In genomic region chr6:155248021-155249001, GRCh38 we compare ENCODE assay signal across 8 cellular contexts. TPM values are rescaled to one million over a fixed set of nuclear protein-coding genes. Genes with fewer than 3 reads are reported as not detected.
A peak's percentile ranks its signal among the peaks of the same experiment; 100 is the strongest.
DNase-seq lines count a peak whose midpoint lies in the region; ATAC-seq, FAIRE-seq and TF ChIP-seq lines count a peak whose summit lies in the region.

No MANE protein-coding gene starts in this region.

- peak; percentile 21 to 50 for DNase-seq in A549 (ENCODE audit: low read depth in 1 of 2, low spot score in 1 of 2)
- peak; percentile 69 for DNase-seq in GM12864 (ENCODE audit: low read depth)
- DNase-seq in HT-29 (ENCODE audit: low spot score) = peak; percentile 66
- peak; percentile 25 for DNase-seq in activated CD8-positive, alpha-beta T cell treated with anti-CD3 and anti-CD28 coated beads, Interleukin-2, amount 10 ng/mL, durations not matched to agents 7 days and 5 days
- peak; percentile 48 for DNase-seq in glutamatergic neuron
- peak; percentile 53 to 95 (median 66) for DNase-seq in posterior cingulate gyrus

- H3K4me3 ChIP-seq in A549 = no peak overlapping the region
- no peak overlapping the region for H3K4me3 ChIP-seq in GM12864 (ENCODE audit: low read depth, low read length)

- POLR2A ChIA-PET in A549 (lab: Yijun Ruan, JAX) = interaction anchor here (1.5 kb wide), 1 partner anchor 71 kb away, joined by 4 read pairs; no protein-coding TSS in a partner anchor
- POLR2A ChIA-PET in activated CD8-positive, alpha-beta T cell treated with anti-CD3 and anti-CD28 coated beads, Interleukin-2, amount 10 ng/mL, durations not matched to agents 7 days and 5 days (lab: Charles Lee) = no interaction called here

- H3K27ac Mint-ChIP-seq in activated CD8-positive, alpha-beta T cell treated with anti-CD3 and anti-CD28 coated beads, Interleukin-2, amount 10 ng/mL, durations not matched to agents 7 days and 5 days = no peak overlapping the region
- H3K27ac Mint-ChIP-seq in glutamatergic neuron (ENCODE audit: unreplicated experiment) = no peak overlapping the region

- peak overlapping the region; percentile 29 to 80; a peak in 3 of 6 replicates for H3K27ac ChIP-seq in A549

- peaks cover 15% of the 10 kb centered on the region for H3K4me1 ChIP-seq in A549

- no peaks in the 10 kb centered on the region for H3K4me1 Mint-ChIP-seq in activated CD8-positive, alpha-beta T cell treated with anti-CD3 and anti-CD28 coated beads, Interleukin-2, amount 10 ng/mL, durations not matched to agents 7 days and 5 days (ENCODE audit: low read depth)
- no peaks in the 10 kb centered on the region for H3K4me1 Mint-ChIP-seq in glutamatergic neuron (ENCODE audit: low read depth, unreplicated experiment)

- H3K36me3 Mint-ChIP-seq in activated CD8-positive, alpha-beta T cell treated with anti-CD3 and anti-CD28 coated beads, Interleukin-2, amount 10 ng/mL, durations not matched to agents 7 days and 5 days (ENCODE audit: low read depth) = peaks cover 15% of the 10 kb centered on the region
- no peaks in the 10 kb centered on the region for H3K36me3 Mint-ChIP-seq in glutamatergic neuron (ENCODE audit: unreplicated experiment)

- WGBS in A549 (ENCODE audit: missing lambda C conversion rate) = 73% methylated on average over 19 of the region's 30 CpGs

- FAIRE-seq in A549 (lab: Jason Lieb, UNC) = no peak

- H3K9me3 Mint-ChIP-seq in activated CD8-positive, alpha-beta T cell treated with anti-CD3 and anti-CD28 coated beads, Interleukin-2, amount 10 ng/mL, durations not matched to agents 7 days and 5 days (ENCODE audit: insufficient read depth) = no peaks in the 10 kb centered on the region
- peaks cover 2% of the 10 kb centered on the region for H3K9me3 Mint-ChIP-seq in glutamatergic neuron (ENCODE audit: unreplicated experiment)

- intact Hi-C loops in posterior cingulate gyrus (cut with DNase I) = loop anchor here (1.0 to 10.0 kb wide), 3 partner anchors 72 to 374 kb away; no protein-coding TSS in a partner anchor

- CTCF ChIA-PET in A549 (lab: Yijun Ruan, JAX) = interaction anchor here (0.6 to 3.5 kb wide), 18 partner anchors 9 to 1560 kb away, joined by 3 to 36 read pairs (median 4); partner anchors contain the start of gene CLDN20
- CTCF ChIA-PET in activated CD8-positive, alpha-beta T cell treated with anti-CD3 and anti-CD28 coated beads, Interleukin-2, amount 10 ng/mL, durations not matched to agents 7 days and 5 days (lab: Charles Lee) = interaction anchor here (0.8 to 3.0 kb wide), 7 partner anchors 19 to 573 kb away, joined by 3 to 20 read pairs (median 4); no protein-coding TSS in a partner anchor

- H3K9me3 ChIP-seq in A549 = no peaks in the 10 kb centered on the region

- TF ChIP-seq EP300 in A549 (IDR thresholded peaks at IDR 0.05) = no peak

- H3K27me3 Mint-ChIP-seq in activated CD8-positive, alpha-beta T cell treated with anti-CD3 and anti-CD28 coated beads, Interleukin-2, amount 10 ng/mL, durations not matched to agents 7 days and 5 days (ENCODE audit: low read depth) = no peaks in the 10 kb centered on the region
- H3K27me3 Mint-ChIP-seq in glutamatergic neuron (ENCODE audit: unreplicated experiment) = peaks cover 2% of the 10 kb centered on the region

- TF ChIP-seq RAD21 in A549 (conservative IDR thresholded peaks at IDR 0.05 in 1 of 2, IDR thresholded peaks at IDR 0.05 in 1 of 2) = peak; percentile 64 to 71

- peak overlapping the region; percentile 47; the same call in 2 of the 3 replicates for H3K4me2 ChIP-seq in A549

- peak; percentile 49 to 81; a peak in 3 of 6 replicates for ATAC-seq in A549
- no peak for ATAC-seq in activated CD8-positive, alpha-beta T cell treated with anti-CD3 and anti-CD28 coated beads, Interleukin-2, amount 10 ng/mL, durations not matched to agents 7 days and 5 days
- ATAC-seq in GM18511 (IDR thresholded peaks at IDR 0.05; ENCODE audit: unreplicated experiment) = no peak
- ATAC-seq in HG03196 (IDR thresholded peaks at IDR 0.05; ENCODE audit: unreplicated experiment) = no peak

- no peak for TF ChIP-seq POLR2A in A549 (IDR thresholded peaks at IDR 0.05; ENCODE audit: low read length)

- TF ChIP-seq CTCF in A549 (IDR thresholded peaks at IDR 0.05) (peak; percentile 53), GM12864 (IDR thresholded peaks at IDR 0.05; ENCODE audit: low read depth, low read length, missing control alignments) (peak; percentile 79), glutamatergic neuron (IDR thresholded peaks at IDR 0.05; ENCODE audit: partially characterized antibody, unreplicated experiment) (peak; percentile 58)

- H3K4me3 Mint-ChIP-seq in activated CD8-positive, alpha-beta T cell treated with anti-CD3 and anti-CD28 coated beads, Interleukin-2, amount 10 ng/mL, durations not matched to agents 7 days and 5 days = no peak overlapping the region
- H3K4me3 Mint-ChIP-seq in glutamatergic neuron (ENCODE audit: unreplicated experiment) = no peak overlapping the region

TF ChIP-seq in A549, 52 proteins besides CTCF, POLR2A, EP300 and RAD21:
- TF ChIP-seq SMC3 (IDR thresholded peaks at IDR 0.05) (peak; percentile 66), POLR2AphosphoS2 (conservative IDR thresholded peaks at IDR 0.05; ENCODE audit: low read length) (no peak)

RNA-seq across cellular contexts. Expression of gene CLDN20, which starts 15.5 kb away (rescaled TPM):
- polyA plus RNA-seq in A549 (2011; rRNA removed) (not detected in 2 replicates), A549 (2017; fragmentation: RNase III; extraction: RNeasy Plus Mini Kit Qiagen cat#74134 plus additional on column Dnase treatment) (not detected in 3 replicates)
- polyA plus RNA-seq in A549 (2012; cell fraction: cytosol; rRNA removed) = not detected in 2 replicates
- polyA plus RNA-seq in A549 (2012; cell fraction: nucleus; rRNA removed) = 0.04 TPM in 1 of 2 replicates, not detected in the other
- not detected in 2 replicates for polyA minus RNA-seq in A549 (2011; rRNA and poly(A)+ RNA removed)
- total RNA-seq in HT-29 (2014; rRNA removed; shearing (Covaris generic)) = not detected in 2 replicates
- total RNA-seq in activated CD8-positive, alpha-beta T cell treated with anti-CD3 and anti-CD28 coated beads, Interleukin-2, amount 10 ng/mL, durations not matched to agents 7 days and 5 days = not detected
- total RNA-seq in glutamatergic neuron (ENCODE audit: unreplicated experiment) = not detected

Comparison
In these comparisons a context has a peak if more than half of its experiments do, and no peak if none do; other contexts are left out.
1. ATAC-seq: peak in A549 (2 of 2); none in activated CD8-positive, alpha-beta T cell treated with anti-CD3 and anti-CD28 coated beads, Interleukin-2, amount 10 ng/mL, durations not matched to agents 7 days and 5 days (single experiment), GM18511 (single experiment) and HG03196 (single experiment).
2. Peak in every context shown above with its lines, with median percentiles within 50 percentile points of each other: DNase-seq and CTCF ChIP-seq.